Comparison of ENCODE assay signal across 31 cellular contexts in genomic region chr1:74943046-74943445, GRCh38.
"Had no signal": no experiment of that assay in that cellular context is flagged by ENCODE, and none has a peak within 500 bp of the region (broad histone marks: within the 10 kb centered on the region; RNA-seq: fewer than 3 reads in every experiment).

No MANE protein-coding gene starts in this region.

- DNase-seq: activated B cell treated with CpG ODN at 0.5 μM for 24 hours; activated CD4-positive, alpha-beta memory T cell treated with anti-CD3 and anti-CD28 coated beads for 36 hours; activated CD4-positive, alpha-beta T cell treated with anti-CD3 and anti-CD28 coated beads for 4 hours; activated CD4-positive, alpha-beta T cell treated with anti-CD3 and anti-CD28 coated beads, Interleukin-2, amount 10 ng/mL, durations not matched to agents 24 days and 14 days; activated CD4-positive, alpha-beta T cell treated with anti-CD3 and anti-CD28 coated beads, Interleukin-2, amount 50 U/mL, for 1 hour; activated CD4-positive, alpha-beta T cell treated with anti-CD3 and anti-CD28 coated beads, Interleukin-2, amount 50 U/mL, for 4 hours; activated CD4-positive, CD25-positive, alpha-beta regulatory T cell treated with anti-CD3 and anti-CD28 coated beads, Interleukin-2, amount 50 U/mL, for 72 hours; activated CD8-positive, alpha-beta memory T cell treated with anti-CD3 and anti-CD28 coated beads, Interleukin-2, amount 50 U/mL, for 4 hours; activated CD8-positive, alpha-beta T cell treated with anti-CD3 and anti-CD28 coated beads for 36 hours; activated effector memory CD4-positive, alpha-beta T cell treated with anti-CD3 and anti-CD28 coated beads, Interleukin-2, amount 50 U/mL, for 16 hours; activated gamma-delta T cell treated with Interleukin-2 at 50 U/mL for 16 hours; activated naive CD4-positive, alpha-beta T cell; activated naive CD4-positive, alpha-beta T cell treated with anti-CD3 and anti-CD28 coated beads for 36 hours; activated naive CD4-positive, alpha-beta T cell treated with anti-CD3 and anti-CD28 coated beads, Interleukin-2, amount 50 U/mL, for 16 hours; activated naive CD8-positive, alpha-beta T cell treated with anti-CD3 and anti-CD28 coated beads for 36 hours; activated T-cell treated with anti-CD3 and anti-CD28 coated beads for 4 hours; activated T-cell treated with anti-CD3 and anti-CD28 coated beads, Interleukin-2, amount 50 U/mL, for 1 hour; activated T-cell treated with anti-CD3 and anti-CD28 coated beads, Interleukin-2, amount 50 U/mL, for 4 hours; activated T-cell treated with anti-CD3 and anti-CD28 coated beads, Interleukin-2, amount 50 U/mL, for 72 hours; adrenal gland; amniotic stem cell; aorta; body of pancreas; brain microvascular endothelial cell; central memory CD4-positive, alpha-beta T cell; T-helper 2 cell; T-helper 9 cell had no signal

- H3K4me3 ChIP-seq: adrenal gland, body of pancreas, breast epithelium had no signal

- ATAC-seq: activated CD8-positive, alpha-beta T cell treated with anti-CD3 and anti-CD28 coated beads for 36 hours; activated naive CD4-positive, alpha-beta T cell treated with anti-CD3 and anti-CD28 coated beads, Interleukin-2, amount 50 U/mL, for 72 hours; activated T-cell treated with anti-CD3 and anti-CD28 coated beads, Interleukin-2, amount 50 U/mL, for 4 hours; activated T-cell treated with anti-CD3 and anti-CD28 coated beads, Interleukin-2, amount 50 U/mL, for 72 hours; activated T-helper 17 cell treated with anti-CD3 and anti-CD28 coated beads, Interleukin-2, amount 50 U/mL, for 72 hours; body of pancreas had no signal

- H3K36me3 ChIP-seq: adrenal gland, brain microvascular endothelial cell, breast epithelium had no signal

- H3K27ac ChIP-seq: adrenal gland, body of pancreas, brain microvascular endothelial cell, breast epithelium, VCaP had no signal

- H3K4me1 ChIP-seq: adrenal gland, body of pancreas, breast epithelium had no signal

- H3K9me3 ChIP-seq: adrenal gland, body of pancreas had no signal
